ENCODE assay signal across 26 cellular contexts in the genomic region with DNA sequence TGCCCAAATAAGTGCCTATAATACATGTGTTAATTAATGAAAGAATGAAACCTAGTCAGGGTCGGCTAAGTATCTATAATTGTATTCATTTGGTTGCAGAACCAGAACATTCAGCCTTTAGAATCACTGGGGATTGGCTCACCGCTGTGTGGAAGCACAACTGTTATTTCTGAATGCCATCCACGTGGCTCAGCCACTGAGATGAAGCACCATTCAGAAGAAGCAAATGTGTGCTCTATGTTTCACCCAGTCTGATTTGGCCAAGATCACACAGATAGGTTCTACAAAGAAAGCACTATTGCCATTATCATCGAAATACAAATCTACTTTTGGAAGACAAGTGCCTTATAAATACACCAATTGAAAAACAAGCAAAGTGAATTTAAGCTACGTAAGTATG.
"Had no signal": no experiment of that assay in that cellular context is flagged by ENCODE, and none has a peak within 500 bp of the region (broad histone marks: within the 10 kb centered on the region; RNA-seq: fewer than 3 reads in every experiment).

No MANE protein-coding gene starts in this region.

- ATAC-seq: esophagus mucosa; gastroesophageal sphincter; left lobe of liver; naive thymus-derived CD8-positive, alpha-beta T cell; sciatic nerve; stimulated activated effector memory CD8-positive, alpha-beta T cell treated with anti-CD3 and anti-CD28 coated beads, Interleukin-12 subunit alpha, Interleukin-12 subunit beta, amount 100 ng/mL, for 72 hours; upper lobe of right lung had no signal

- H3K27ac ChIP-seq: colonic mucosa, epithelial cell of prostate, gastroesophageal sphincter, ovary, right atrium auricular region, stomach, transverse colon, upper lobe of right lung, uterus had no signal

- H3K4me3 ChIP-seq: colonic mucosa, gastroesophageal sphincter, lung, ovary, right atrium auricular region, stomach, transverse colon, upper lobe of right lung, uterus had no signal

- H3K36me3 ChIP-seq: colonic mucosa, gastroesophageal sphincter, ovary, right atrium auricular region, stomach, transverse colon, upper lobe of right lung, uterus had no signal

- H3K4me1 ChIP-seq: colonic mucosa, gastroesophageal sphincter, right atrium auricular region, stomach, transverse colon, upper lobe of right lung, uterus had no signal

- H3K27me3 ChIP-seq: colonic mucosa, gastroesophageal sphincter, ovary, right atrium auricular region, stomach, transverse colon, upper lobe of right lung, uterus had no signal

- DNase-seq: central memory CD4-positive, alpha-beta T cell; colonic mucosa; effector CD8-positive, alpha-beta T cell; endodermal cell; foreskin fibroblast; glutamatergic neuron; kidney; mesenchymal stem cell; naive thymus-derived CD8-positive, alpha-beta T cell; occipital lobe; ovary; stimulated activated CD4-positive, alpha-beta T cell treated with anti-CD3 and anti-CD28 coated beads, Interleukin-2, amount 100 ng/mL, for 24 hours; stimulated activated CD4-positive, alpha-beta T cell treated with anti-CD3 and anti-CD28 coated beads, Interleukin-4, amount 100 ng/mL, for 24 hours; stimulated activated naive CD4-positive, alpha-beta T cell treated with Interleukin-2 at 50 U/mL for 16 hours; stomach; transverse colon; upper lobe of right lung; uterus had no signal

- H3K9me3 ChIP-seq: colonic mucosa, gastroesophageal sphincter, ovary, right atrium auricular region, stomach, transverse colon, upper lobe of right lung, uterus had no signal
